In the genomic region with DNA sequence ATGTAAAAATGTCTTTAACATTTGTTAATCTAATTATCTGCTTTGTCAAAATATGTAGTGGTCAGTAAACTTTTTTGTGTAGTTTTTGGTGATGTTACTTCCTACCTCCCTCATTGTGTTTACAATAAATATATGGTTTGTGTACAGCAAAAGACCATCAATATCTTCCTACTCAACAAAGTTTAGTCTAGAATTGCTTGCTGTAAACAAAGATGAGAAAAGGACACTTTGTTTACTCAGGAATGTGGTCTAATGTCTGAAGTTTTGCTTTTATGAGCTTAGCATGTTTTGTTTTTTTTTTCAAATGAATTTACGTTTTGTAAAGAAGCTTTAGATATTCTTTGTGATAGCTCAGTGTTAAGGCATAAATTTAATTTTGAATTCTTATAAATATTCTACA, we compare ENCODE assay signal across 24 cellular contexts.
"Had no signal": no experiment of that assay in that cellular context is flagged by ENCODE, and none has a peak within 500 bp of the region (broad histone marks: within the 10 kb centered on the region; RNA-seq: fewer than 3 reads in every experiment).

No MANE protein-coding gene starts in this region.

- H3K4me1 ChIP-seq: testis, thyroid gland, transverse colon, upper lobe of left lung, upper lobe of right lung, uterus had no signal

- FAIRE-seq: urothelium cell line had no signal

- H3K27ac ChIP-seq: suprapubic skin, testis, thoracic aorta, thyroid gland, tibial artery, tibial nerve, transverse colon, upper lobe of left lung, upper lobe of right lung, uterus, vagina had no signal

- H3K27me3 ChIP-seq: suprapubic skin, testis, thyroid gland, tibial artery, tibial nerve, transverse colon, upper lobe of left lung, upper lobe of right lung, uterus, vagina had no signal

- DNase-seq: stimulated activated CD4-positive, alpha-beta T cell treated with anti-CD3 and anti-CD28 coated beads, Interleukin-2, amount 100 ng/mL, for 48 hours; stimulated activated CD4-positive, alpha-beta T cell treated with anti-CD3 and anti-CD28 coated beads, Interleukin-4, amount 100 ng/mL, for 1 hour; stimulated activated CD4-positive, alpha-beta T cell treated with anti-CD3 and anti-CD28 coated beads, Interleukin-4, amount 100 ng/mL, for 24 hours; stimulated activated CD4-positive, alpha-beta T cell treated with anti-CD3 and anti-CD28 coated beads, Interleukin-4, amount 100 ng/mL, for 4 hours; stimulated activated CD8-positive, alpha-beta memory T cell treated with anti-CD3 and anti-CD28 coated beads, Interleukin-4, amount 100 ng/mL, for 48 hours; stimulated activated naive B cell treated with anti-CD40 and anti-IgM and Interleukin-4, amounts not matched to agents 10 μg/mL and 1 μg/mL and 100 μg/mL, for 72 hours; stimulated activated naive CD4-positive, alpha-beta T cell; stimulated activated naive CD4-positive, alpha-beta T cell treated with Interleukin-2 at 50 U/mL for 16 hours; stimulated activated naive CD8-positive, alpha-beta T cell treated with anti-CD3 and anti-CD28 coated beads, Interleukin-15, amount 100 ng/mL, for 72 hours; stimulated activated naive CD8-positive, alpha-beta T cell treated with anti-CD3 and anti-CD28 coated beads, Interleukin-15, Interleukin-2, amounts not matched to agents 100 U/mL and 50 U/mL, for 24 hours; substantia nigra; testis; thyroid gland; tibial artery; transverse colon; trophoblast cell; upper lobe of left lung; upper lobe of right lung; uterus had no signal

- H3K9me3 ChIP-seq: suprapubic skin, testis, thoracic aorta, thyroid gland, tibial artery, tibial nerve, transverse colon, upper lobe of left lung, upper lobe of right lung, uterus, vagina had no signal

- H3K4me3 ChIP-seq: suprapubic skin, testis, thoracic aorta, thyroid gland, tibial artery, tibial nerve, transverse colon, upper lobe of left lung, upper lobe of right lung, uterus, vagina had no signal

- H3K36me3 ChIP-seq: suprapubic skin, thoracic aorta, thyroid gland, tibial artery, tibial nerve, transverse colon, upper lobe of left lung, upper lobe of right lung, uterus, vagina had no signal
